1 cellular context compared by ENCODE assay signal in the genomic region with DNA sequence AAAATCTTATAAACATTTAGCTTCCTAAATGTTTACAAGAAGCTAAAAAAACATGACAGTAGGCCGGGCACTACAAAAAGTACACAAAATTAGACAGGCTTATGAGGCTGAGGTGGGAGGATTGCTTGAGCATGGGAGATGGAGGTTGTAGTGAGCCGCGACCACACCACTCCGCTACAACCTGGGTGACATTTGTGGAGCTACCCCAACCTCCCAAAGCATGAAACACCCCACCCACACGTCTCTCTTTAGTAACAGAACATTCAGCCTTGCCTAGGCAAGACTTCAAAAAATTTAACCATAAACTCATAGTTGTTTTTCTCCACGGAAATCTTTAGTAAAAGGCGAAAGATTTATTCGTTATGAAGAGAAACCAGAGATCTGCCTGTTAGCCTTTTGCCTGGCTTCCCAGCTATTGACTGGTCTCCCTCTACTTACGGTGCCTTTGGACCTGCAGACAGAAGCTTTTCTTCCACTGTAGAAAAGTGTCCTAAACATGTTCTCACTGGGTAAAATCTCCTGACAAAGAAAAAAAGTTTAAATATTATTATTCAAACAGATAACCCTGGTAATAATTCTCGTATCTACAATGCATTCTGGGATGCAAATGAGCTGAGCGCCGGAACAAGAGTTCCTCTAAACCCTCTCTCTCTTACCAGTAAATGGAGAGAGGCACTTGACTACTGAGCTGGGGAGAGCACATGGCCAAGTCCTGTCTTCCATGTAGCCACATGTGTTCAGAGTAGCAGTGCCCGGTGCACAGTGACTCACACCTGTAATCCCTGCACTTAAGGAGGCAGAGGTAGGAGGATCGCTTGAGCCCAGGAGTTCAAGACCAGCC.
TF ChIP-seq lines count a peak whose summit lies in the region.

No MANE protein-coding gene starts in this region.

TF ChIP-seq in HepG2, 621 proteins besides CTCF, POLR2A, EP300 and RAD21 (continued from another document and continues in another):
- TF ChIP-seq, protein P1, sequence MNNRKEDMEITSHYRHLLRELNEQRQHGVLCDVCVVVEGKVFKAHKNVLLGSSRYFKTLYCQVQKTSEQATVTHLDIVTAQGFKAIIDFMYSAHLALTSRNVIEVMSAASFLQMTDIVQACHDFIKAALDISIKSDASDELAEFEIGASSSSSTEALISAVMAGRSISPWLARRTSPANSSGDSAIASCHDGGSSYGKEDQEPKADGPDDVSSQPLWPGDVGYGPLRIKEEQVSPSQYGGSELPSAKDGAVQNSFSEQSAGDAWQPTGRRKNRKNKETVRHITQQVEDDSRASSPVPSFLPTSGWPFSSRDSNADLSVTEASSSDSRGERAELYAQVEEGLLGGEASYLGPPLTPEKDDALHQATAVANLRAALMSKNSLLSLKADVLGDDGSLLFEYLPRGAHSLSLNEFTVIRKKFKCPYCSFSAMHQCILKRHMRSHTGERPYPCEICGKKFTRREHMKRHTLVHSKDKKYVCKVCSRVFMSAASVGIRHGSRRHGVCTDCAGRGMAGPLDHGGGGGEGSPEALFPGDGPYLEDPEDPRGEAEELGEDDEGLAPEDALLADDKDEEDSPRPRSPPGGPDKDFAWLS (CRISPR knock-in tag; IDR thresholded peaks at IDR 0.05; ENCODE audit: borderline replicate concordance): no peak
- TF ChIP-seq MTA3 (CRISPR knock-in tag; IDR thresholded peaks at IDR 0.05) (no peak), ZNF678 (CRISPR knock-in tag; IDR thresholded peaks at IDR 0.05) (no peak), BCL6 (CRISPR knock-in tag; IDR thresholded peaks at IDR 0.05) (peak; percentile 64), ZNF556 (CRISPR knock-in tag; IDR thresholded peaks at IDR 0.05; ENCODE audit: borderline replicate concordance) (no peak), ZNF788 (CRISPR knock-in tag; IDR thresholded peaks at IDR 0.05; ENCODE audit: borderline replicate concordance) (peak; percentile 39; the same call in 1 of the 2 replicates), ZNF83 (CRISPR knock-in tag; IDR thresholded peaks at IDR 0.05; ENCODE audit: borderline replicate concordance) (no peak), ZEB1 (IDR thresholded peaks at IDR 0.05; ENCODE audit: insufficient replicate concordance, low read depth) (peak; percentile 84), ZNF292 (CRISPR knock-in tag; IDR thresholded peaks at IDR 0.05; ENCODE audit: borderline replicate concordance, low read depth) (no peak), TEAD3 (CRISPR knock-in tag; optimal IDR thresholded peaks at IDR 0.05; ENCODE audit: borderline replicate concordance) (peak; percentile 35), JUNB (CRISPR knock-in tag; IDR thresholded peaks at IDR 0.05; ENCODE audit: borderline replicate concordance) (peak; percentile 87), ZNF333 (CRISPR knock-in tag; IDR thresholded peaks at IDR 0.05; ENCODE audit: borderline replicate concordance) (no peak), POLR2G (IDR thresholded peaks at IDR 0.05; ENCODE audit: low read depth, low read length) (peak; percentile 100), ZKSCAN1 (IDR thresholded peaks at IDR 0.05; ENCODE audit: low read length) (peak; percentile 61), ZNF761 (CRISPR knock-in tag; conservative IDR thresholded peaks at IDR 0.05) (no peak; the same call in 1 of the 2 replicates), TCF7L2 (IDR thresholded peaks at IDR 0.05; ENCODE audit: low read depth, low read length) (no peak), MAFK (conservative IDR thresholded peaks at IDR 0.05 in 1 of 2, IDR thresholded peaks at IDR 0.05 in 1 of 2; ENCODE audit: low read length in 2 of 2) (no peak), ZFP1 (CRISPR knock-in tag; IDR thresholded peaks at IDR 0.05) (peak; percentile 92), TOPORS (CRISPR knock-in tag; IDR thresholded peaks at IDR 0.05) (0 out of 2 replicates have a peak, but pooled peaks have one; percentile 53), NFE2L2 (IDR thresholded peaks at IDR 0.05; ENCODE audit: low read length) (peak; percentile 26; the same call in 1 of the 2 replicates), NFRKB (IDR thresholded peaks at IDR 0.05) (no peak), SP140L (CRISPR knock-in tag; IDR thresholded peaks at IDR 0.05; ENCODE audit: borderline replicate concordance) (peak; percentile 45; the same call in 1 of the 2 replicates), SOX13 (IDR thresholded peaks at IDR 0.05) (peak; percentile 97), SOX13 (CRISPR knock-in tag; conservative IDR thresholded peaks at IDR 0.05 in 1 of 2, IDR thresholded peaks at IDR 0.05 in 1 of 2) (peak; percentile 74 to 96; a peak in 3 of 4 replicates), TRIM24 (CRISPR knock-in tag; IDR thresholded peaks at IDR 0.05) (no peak), ZNF329 (CRISPR knock-in tag; IDR thresholded peaks at IDR 0.05; ENCODE audit: low read depth) (no peak; the same call in 1 of the 2 replicates), ZBTB38 (CRISPR knock-in tag; IDR thresholded peaks at IDR 0.05) (no peak), KMT2B (CRISPR knock-in tag; IDR thresholded peaks at IDR 0.05) (peak; percentile 80), PHF21A (CRISPR knock-in tag; IDR thresholded peaks at IDR 0.05) (peak; percentile 61), POLR2AphosphoS2 (IDR thresholded peaks at IDR 0.05; ENCODE audit: low read depth, low read length) (peak; percentile 99), REPIN1 (CRISPR knock-in tag; IDR thresholded peaks at IDR 0.05; ENCODE audit: borderline replicate concordance, low read depth) (0 out of 2 replicates have a peak, but pooled peaks have one; percentile 40), YEATS4 (CRISPR knock-in tag; IDR thresholded peaks at IDR 0.05; ENCODE audit: borderline replicate concordance) (no peak), SPEN (CRISPR knock-in tag; IDR thresholded peaks at IDR 0.05; ENCODE audit: low read depth) (no peak), GFI1 (CRISPR knock-in tag; IDR thresholded peaks at IDR 0.05; ENCODE audit: borderline replicate concordance) (peak; percentile 76), TARDBP (CRISPR knock-in tag; IDR thresholded peaks at IDR 0.05) (no peak), SRSF4 (IDR thresholded peaks at IDR 0.05; ENCODE audit: low read depth, low read length, poor library complexity, severe bottlenecking) (no peak), ZIK1 (CRISPR knock-in tag; IDR thresholded peaks at IDR 0.05; ENCODE audit: borderline replicate concordance, low read depth) (peak; percentile 75; the same call in 1 of the 2 replicates)
- TF ChIP-seq, protein P2, sequence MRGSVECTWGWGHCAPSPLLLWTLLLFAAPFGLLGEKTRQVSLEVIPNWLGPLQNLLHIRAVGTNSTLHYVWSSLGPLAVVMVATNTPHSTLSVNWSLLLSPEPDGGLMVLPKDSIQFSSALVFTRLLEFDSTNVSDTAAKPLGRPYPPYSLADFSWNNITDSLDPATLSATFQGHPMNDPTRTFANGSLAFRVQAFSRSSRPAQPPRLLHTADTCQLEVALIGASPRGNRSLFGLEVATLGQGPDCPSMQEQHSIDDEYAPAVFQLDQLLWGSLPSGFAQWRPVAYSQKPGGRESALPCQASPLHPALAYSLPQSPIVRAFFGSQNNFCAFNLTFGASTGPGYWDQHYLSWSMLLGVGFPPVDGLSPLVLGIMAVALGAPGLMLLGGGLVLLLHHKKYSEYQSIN (CRISPR knock-in tag; IDR thresholded peaks at IDR 0.05; ENCODE audit: borderline replicate concordance): no peak
- TF ChIP-seq, protein P3, sequence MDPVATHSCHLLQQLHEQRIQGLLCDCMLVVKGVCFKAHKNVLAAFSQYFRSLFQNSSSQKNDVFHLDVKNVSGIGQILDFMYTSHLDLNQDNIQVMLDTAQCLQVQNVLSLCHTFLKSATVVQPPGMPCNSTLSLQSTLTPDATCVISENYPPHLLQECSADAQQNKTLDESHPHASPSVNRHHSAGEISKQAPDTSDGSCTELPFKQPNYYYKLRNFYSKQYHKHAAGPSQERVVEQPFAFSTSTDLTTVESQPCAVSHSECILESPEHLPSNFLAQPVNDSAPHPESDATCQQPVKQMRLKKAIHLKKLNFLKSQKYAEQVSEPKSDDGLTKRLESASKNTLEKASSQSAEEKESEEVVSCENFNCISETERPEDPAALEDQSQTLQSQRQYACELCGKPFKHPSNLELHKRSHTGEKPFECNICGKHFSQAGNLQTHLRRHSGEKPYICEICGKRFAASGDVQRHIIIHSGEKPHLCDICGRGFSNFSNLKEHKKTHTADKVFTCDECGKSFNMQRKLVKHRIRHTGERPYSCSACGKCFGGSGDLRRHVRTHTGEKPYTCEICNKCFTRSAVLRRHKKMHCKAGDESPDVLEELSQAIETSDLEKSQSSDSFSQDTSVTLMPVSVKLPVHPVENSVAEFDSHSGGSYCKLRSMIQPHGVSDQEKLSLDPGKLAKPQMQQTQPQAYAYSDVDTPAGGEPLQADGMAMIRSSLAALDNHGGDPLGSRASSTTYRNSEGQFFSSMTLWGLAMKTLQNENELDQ (CRISPR knock-in tag; IDR thresholded peaks at IDR 0.05; ENCODE audit: borderline replicate concordance): peak; percentile 85; the same call in 1 of the 2 replicates
- TF ChIP-seq, protein P4, sequence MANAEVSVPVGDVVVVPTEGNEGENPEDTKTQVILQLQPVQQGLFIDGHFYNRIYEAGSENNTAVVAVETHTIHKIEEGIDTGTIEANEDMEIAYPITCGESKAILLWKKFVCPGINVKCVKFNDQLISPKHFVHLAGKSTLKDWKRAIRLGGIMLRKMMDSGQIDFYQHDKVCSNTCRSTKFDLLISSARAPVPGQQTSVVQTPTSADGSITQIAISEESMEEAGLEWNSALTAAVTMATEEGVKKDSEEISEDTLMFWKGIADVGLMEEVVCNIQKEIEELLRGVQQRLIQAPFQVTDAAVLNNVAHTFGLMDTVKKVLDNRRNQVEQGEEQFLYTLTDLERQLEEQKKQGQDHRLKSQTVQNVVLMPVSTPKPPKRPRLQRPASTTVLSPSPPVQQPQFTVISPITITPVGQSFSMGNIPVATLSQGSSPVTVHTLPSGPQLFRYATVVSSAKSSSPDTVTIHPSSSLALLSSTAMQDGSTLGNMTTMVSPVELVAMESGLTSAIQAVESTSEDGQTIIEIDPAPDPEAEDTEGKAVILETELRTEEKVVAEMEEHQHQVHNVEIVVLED (CRISPR knock-in tag; IDR thresholded peaks at IDR 0.05; ENCODE audit: borderline replicate concordance): peak; percentile 67; the same call in 1 of the 2 replicates
- TF ChIP-seq, protein P5, sequence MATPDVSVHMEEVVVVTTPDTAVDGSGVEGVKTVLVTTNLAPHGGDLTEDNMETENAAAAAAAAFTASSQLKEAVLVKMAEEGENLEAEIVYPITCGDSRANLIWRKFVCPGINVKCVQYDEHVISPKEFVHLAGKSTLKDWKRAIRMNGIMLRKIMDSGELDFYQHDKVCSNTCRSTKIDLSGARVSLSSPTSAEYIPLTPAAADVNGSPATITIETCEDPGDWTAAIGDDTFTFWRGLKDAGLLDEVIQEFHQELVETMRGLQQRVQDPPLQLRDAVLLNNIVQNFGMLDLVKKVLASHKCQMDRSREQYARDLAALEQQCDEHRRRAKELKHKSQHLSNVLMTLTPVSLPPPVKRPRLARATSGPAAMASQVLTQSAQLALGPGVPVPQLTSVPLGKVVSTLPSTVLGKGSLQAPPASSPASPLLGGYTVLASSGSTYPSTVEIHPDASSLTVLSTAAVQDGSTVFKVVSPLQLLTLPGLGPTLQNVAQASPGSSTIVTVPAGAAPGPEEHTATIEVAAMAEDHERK (CRISPR knock-in tag; IDR thresholded peaks at IDR 0.05; ENCODE audit: low read depth): no peak
- TF ChIP-seq, protein P6, sequence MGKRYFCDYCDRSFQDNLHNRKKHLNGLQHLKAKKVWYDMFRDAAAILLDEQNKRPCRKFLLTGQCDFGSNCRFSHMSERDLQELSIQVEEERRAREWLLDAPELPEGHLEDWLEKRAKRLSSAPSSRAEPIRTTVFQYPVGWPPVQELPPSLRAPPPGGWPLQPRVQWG (CRISPR knock-in tag; IDR thresholded peaks at IDR 0.05; ENCODE audit: borderline replicate concordance, low read depth): no peak
- TF ChIP-seq, protein P7, sequence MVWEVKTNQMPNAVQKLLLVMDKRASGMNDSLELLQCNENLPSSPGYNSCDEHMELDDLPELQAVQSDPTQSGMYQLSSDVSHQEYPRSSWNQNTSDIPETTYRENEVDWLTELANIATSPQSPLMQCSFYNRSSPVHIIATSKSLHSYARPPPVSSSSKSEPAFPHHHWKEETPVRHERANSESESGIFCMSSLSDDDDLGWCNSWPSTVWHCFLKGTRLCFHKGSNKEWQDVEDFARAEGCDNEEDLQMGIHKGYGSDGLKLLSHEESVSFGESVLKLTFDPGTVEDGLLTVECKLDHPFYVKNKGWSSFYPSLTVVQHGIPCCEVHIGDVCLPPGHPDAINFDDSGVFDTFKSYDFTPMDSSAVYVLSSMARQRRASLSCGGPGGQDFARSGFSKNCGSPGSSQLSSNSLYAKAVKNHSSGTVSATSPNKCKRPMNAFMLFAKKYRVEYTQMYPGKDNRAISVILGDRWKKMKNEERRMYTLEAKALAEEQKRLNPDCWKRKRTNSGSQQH (CRISPR knock-in tag; IDR thresholded peaks at IDR 0.05; ENCODE audit: low read depth): no peak
- TF ChIP-seq, protein P8, sequence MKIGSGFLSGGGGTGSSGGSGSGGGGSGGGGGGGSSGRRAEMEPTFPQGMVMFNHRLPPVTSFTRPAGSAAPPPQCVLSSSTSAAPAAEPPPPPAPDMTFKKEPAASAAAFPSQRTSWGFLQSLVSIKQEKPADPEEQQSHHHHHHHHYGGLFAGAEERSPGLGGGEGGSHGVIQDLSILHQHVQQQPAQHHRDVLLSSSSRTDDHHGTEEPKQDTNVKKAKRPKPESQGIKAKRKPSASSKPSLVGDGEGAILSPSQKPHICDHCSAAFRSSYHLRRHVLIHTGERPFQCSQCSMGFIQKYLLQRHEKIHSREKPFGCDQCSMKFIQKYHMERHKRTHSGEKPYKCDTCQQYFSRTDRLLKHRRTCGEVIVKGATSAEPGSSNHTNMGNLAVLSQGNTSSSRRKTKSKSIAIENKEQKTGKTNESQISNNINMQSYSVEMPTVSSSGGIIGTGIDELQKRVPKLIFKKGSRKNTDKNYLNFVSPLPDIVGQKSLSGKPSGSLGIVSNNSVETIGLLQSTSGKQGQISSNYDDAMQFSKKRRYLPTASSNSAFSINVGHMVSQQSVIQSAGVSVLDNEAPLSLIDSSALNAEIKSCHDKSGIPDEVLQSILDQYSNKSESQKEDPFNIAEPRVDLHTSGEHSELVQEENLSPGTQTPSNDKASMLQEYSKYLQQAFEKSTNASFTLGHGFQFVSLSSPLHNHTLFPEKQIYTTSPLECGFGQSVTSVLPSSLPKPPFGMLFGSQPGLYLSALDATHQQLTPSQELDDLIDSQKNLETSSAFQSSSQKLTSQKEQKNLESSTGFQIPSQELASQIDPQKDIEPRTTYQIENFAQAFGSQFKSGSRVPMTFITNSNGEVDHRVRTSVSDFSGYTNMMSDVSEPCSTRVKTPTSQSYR (CRISPR knock-in tag; IDR thresholded peaks at IDR 0.05; ENCODE audit: borderline replicate concordance): peak; percentile 58; the same call in 1 of the 2 replicates
- TF ChIP-seq, protein P9, sequence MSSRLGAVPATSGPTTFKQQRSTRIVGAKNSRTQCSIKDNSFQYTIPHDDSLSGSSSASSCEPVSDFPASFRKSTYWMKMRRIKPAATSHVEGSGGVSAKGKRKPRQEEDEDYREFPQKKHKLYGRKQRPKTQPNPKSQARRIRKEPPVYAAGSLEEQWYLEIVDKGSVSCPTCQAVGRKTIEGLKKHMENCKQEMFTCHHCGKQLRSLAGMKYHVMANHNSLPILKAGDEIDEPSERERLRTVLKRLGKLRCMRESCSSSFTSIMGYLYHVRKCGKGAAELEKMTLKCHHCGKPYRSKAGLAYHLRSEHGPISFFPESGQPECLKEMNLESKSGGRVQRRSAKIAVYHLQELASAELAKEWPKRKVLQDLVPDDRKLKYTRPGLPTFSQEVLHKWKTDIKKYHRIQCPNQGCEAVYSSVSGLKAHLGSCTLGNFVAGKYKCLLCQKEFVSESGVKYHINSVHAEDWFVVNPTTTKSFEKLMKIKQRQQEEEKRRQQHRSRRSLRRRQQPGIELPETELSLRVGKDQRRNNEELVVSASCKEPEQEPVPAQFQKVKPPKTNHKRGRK (CRISPR knock-in tag; IDR thresholded peaks at IDR 0.05): no peak
- TF ChIP-seq, protein P10, sequence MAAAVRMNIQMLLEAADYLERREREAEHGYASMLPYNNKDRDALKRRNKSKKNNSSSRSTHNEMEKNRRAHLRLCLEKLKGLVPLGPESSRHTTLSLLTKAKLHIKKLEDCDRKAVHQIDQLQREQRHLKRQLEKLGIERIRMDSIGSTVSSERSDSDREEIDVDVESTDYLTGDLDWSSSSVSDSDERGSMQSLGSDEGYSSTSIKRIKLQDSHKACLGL (CRISPR knock-in tag; IDR thresholded peaks at IDR 0.05): no peak
